In the genomic region with DNA sequence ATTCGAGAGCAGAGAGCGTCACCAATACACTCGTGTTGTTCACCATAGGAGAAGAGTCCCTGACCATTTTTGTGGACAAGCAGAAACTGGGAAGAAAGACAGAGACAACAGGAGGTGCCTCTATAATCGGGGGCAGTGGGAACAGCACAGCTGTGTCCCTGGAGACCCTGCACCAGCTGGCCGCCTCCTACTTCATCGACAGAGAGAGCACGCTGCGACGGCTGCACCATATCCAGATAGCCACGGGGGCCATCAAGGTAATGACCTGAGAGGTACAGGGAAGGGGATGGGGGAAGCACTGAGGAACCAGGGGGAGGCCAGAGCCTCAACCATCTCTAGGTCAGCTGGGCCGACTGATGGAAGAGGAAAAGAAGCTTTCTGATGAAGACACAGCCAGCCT, we compare ENCODE assay signal across 19 cellular contexts.
A peak's percentile ranks its signal among the peaks of the same experiment; 100 is the strongest.
DNase-seq lines count a peak whose midpoint lies in the region; ATAC-seq and TF ChIP-seq lines count a peak whose summit lies in the region.
"Had no signal": no experiment of that assay in that cellular context is flagged by ENCODE, and none has a peak within 500 bp of the region (broad histone marks: within the 10 kb centered on the region; RNA-seq: fewer than 3 reads in every experiment).

No MANE protein-coding gene starts in this region.

- peak overlapping the region in 6 of 11 experiments; percentile 10 to 40 (median 26); a peak in 6 of 22 replicates for H3K4me2 ChIP-seq in BLaER1 treated with 17β-estradiol and CSF1 and Interleukin-3, amounts not matched to agents 10 nM and 100 nM
- H3K4me2 ChIP-seq in PC-3 (ENCODE audit: low read length), result peak overlapping the region; percentile 61
- H3K4me2 ChIP-seq in smooth muscle cell, result peak overlapping the region; percentile 69
- no peak overlapping the region for H3K4me2 ChIP-seq in H9 (ENCODE audit: insufficient read depth, insufficient read length, low read length)

- WGBS in smooth muscle cell (ENCODE audit: low lambda C conversion rate), result 93% methylated on average over 11 of the region's 11 CpGs
- no CpG with 5 or more reads among the region's 11 CpGs for WGBS in H9 (ENCODE audit: extremely low coverage, insufficient read length, low lambda C conversion rate)

- no peak overlapping the region for H2BK120ac ChIP-seq in H9 (ENCODE audit: low read depth, low read length, poor library complexity, severe bottlenecking)

- H3K56ac ChIP-seq in H9 (ENCODE audit: insufficient read length, low read depth, low read length), result no peak overlapping the region

- peak overlapping the region; percentile 70 for H3K27ac Mint-ChIP-seq in nephron progenitor cell
- H3K27ac Mint-ChIP-seq in H9, result no peak overlapping the region
- H3K27ac Mint-ChIP-seq: CD4-positive, alpha-beta T cell; HFFc6 had no signal

- no peak overlapping the region for H3T11ph ChIP-seq in H9 (ENCODE audit: low read length)

- H4K8ac ChIP-seq in H9 (replicated peaks; ENCODE audit: insufficient read length, low read depth, low read length), result no peak overlapping the region

- H3K4me1 Mint-ChIP-seq in nephron progenitor cell (peaks cover 28% of the 10 kb centered on the region), H9 (peaks cover 7 to 8% of the 10 kb centered on the region in 2 experiments; a peak in 3 of 4 replicates)

- no peaks in the 10 kb centered on the region for H3K27me3 ChIP-seq in BLaER1 treated with 17β-estradiol and CSF1 and Interleukin-3, amounts not matched to agents 10 nM and 100 nM
- H3K27me3 ChIP-seq in PC-3 (ENCODE audit: low read length) (no peaks in the 10 kb centered on the region), smooth muscle cell (ENCODE audit: low read depth) (no peaks in the 10 kb centered on the region), H9 (ENCODE audit: insufficient read depth, low read length) (no peaks in the 10 kb centered on the region), BE2C (no peaks in the 10 kb centered on the region)
- H3K27me3 ChIP-seq: BLaER1, Peyer's patch had no signal

- H3K36me3 Mint-ChIP-seq in nephron progenitor cell (ENCODE audit: low read depth) (no peaks in the 10 kb centered on the region), H9 (ENCODE audit: insufficient read depth in 1 of 3, low read depth in 3 of 3) (no peaks in the 10 kb centered on the region)

- H3K27ac ChIP-seq in BLaER1 treated with 17β-estradiol and CSF1 and Interleukin-3, amounts not matched to agents 10 nM and 100 nM, result no peak overlapping the region
- peak overlapping the region; percentile 100 for H3K27ac ChIP-seq in PC-3 (ENCODE audit: low read length)
- no peak overlapping the region for H3K27ac ChIP-seq in smooth muscle cell (ENCODE audit: low read depth)
- H3K27ac ChIP-seq in H9 (ENCODE audit: insufficient read length, low read depth, low read length), result no peak overlapping the region
- H3K27ac ChIP-seq: BLaER1, SK-N-MC had no signal

- H3K9me3 ChIP-seq in BLaER1 treated with 17β-estradiol and CSF1 and Interleukin-3, amounts not matched to agents 10 nM and 100 nM (replicated peaks in 1 of 11), result 0 out of 22 replicates have a peak, but pooled peaks cover 0 to 7% (median 0%) of the 10 kb centered on the region in 11 experiments
- H3K9me3 ChIP-seq in PC-3 (ENCODE audit: low read length), result no peaks in the 10 kb centered on the region
- no peaks in the 10 kb centered on the region for H3K9me3 ChIP-seq in smooth muscle cell (replicated peaks; ENCODE audit: low read depth)
- no peaks in the 10 kb centered on the region for H3K9me3 ChIP-seq in H9 (ENCODE audit: control insufficient read depth, low read depth, low read length)
- H3K9me3 ChIP-seq in BE2C, result no peaks in the 10 kb centered on the region
- H3K9me3 ChIP-seq: BLaER1, Peyer's patch had no signal

- no peak overlapping the region for H4K5ac ChIP-seq in H9 (ENCODE audit: insufficient read length, low read depth, low read length)

- H3K9ac ChIP-seq in BLaER1 treated with 17β-estradiol and CSF1 and Interleukin-3, amounts not matched to agents 10 nM and 100 nM, result no peak overlapping the region
- peak overlapping the region; percentile 75 for H3K9ac ChIP-seq in PC-3 (ENCODE audit: low read length)
- no peak overlapping the region for H3K9ac ChIP-seq in smooth muscle cell (ENCODE audit: low read depth)
- no peak overlapping the region for H3K9ac ChIP-seq in H9 (ENCODE audit: extremely low read depth, insufficient read length, low read length)
- H3K9ac ChIP-seq: BLaER1 had no signal

- H3K4ac ChIP-seq in H9 (ENCODE audit: low read depth, low read length), result no peak overlapping the region

- no peak overlapping the region for H3K18ac ChIP-seq in H9 (ENCODE audit: insufficient read length, low read depth, low read length)

- no peaks in the 10 kb centered on the region for H3F3A ChIP-seq in PC-3 (ENCODE audit: low read length, unreplicated experiment)
- peaks cover 12% of the 10 kb centered on the region for H3F3A ChIP-seq in smooth muscle cell (ENCODE audit: low read depth)

- H3K9me2 ChIP-seq in PC-3 (replicated peaks; ENCODE audit: low read length), result no peaks in the 10 kb centered on the region

- no peak overlapping the region for H3K4me3 ChIP-seq in BLaER1 treated with 17β-estradiol and CSF1 and Interleukin-3, amounts not matched to agents 10 nM and 100 nM
- H3K4me3 ChIP-seq in PC-3 (ENCODE audit: low read length), result peak overlapping the region; percentile 52
- H3K4me3 ChIP-seq in smooth muscle cell, result no peak overlapping the region
- H3K4me3 ChIP-seq in BE2C (ENCODE audit: low read depth, low read length), result no peak overlapping the region
- H3K4me3 ChIP-seq: BLaER1, Peyer's patch, SK-N-MC had no signal

- DNase-seq in PC-3, result no peak
- DNase-seq in nephron progenitor cell, result no peak
- DNase-seq in smooth muscle cell (lab: John Stamatoyannopoulos, UW; ENCODE audit: unreplicated experiment), result no peak
- DNase-seq in H9, result no peak
- no peak for DNase-seq in BE2C
- DNase-seq: CD4-positive, alpha-beta T cell; H7; HFFc6; KBM-7; NCI-H1105; NCI-H1436 treated with DMSO at 0.1 percent for 48 hours; NCI-H2107; NCI-H446; NCI-H526 treated with DMSO at 0.1 percent for 48 hours had no signal

- no peak overlapping the region for H3K14ac ChIP-seq in H9 (ENCODE audit: insufficient read depth, low read length)

- POLR2A ChIA-PET in PC-3 (lab: Charles Lee; ENCODE audit: unreplicated experiment), result no interaction called here

- H3K27me3 Mint-ChIP-seq in nephron progenitor cell (ENCODE audit: low read depth, poor library complexity) (peaks cover 7% of the 10 kb centered on the region), H9 (ENCODE audit: low read depth) (no peaks in the 10 kb centered on the region; the same call in none of the 2 replicates)

- H3K36me3 ChIP-seq in BLaER1 treated with 17β-estradiol and CSF1 and Interleukin-3, amounts not matched to agents 10 nM and 100 nM, result no peaks in the 10 kb centered on the region
- no peaks in the 10 kb centered on the region for H3K36me3 ChIP-seq in PC-3 (ENCODE audit: low read depth, low read length)
- H3K36me3 ChIP-seq in smooth muscle cell (ENCODE audit: low read depth), result no peaks in the 10 kb centered on the region
- no peaks in the 10 kb centered on the region for H3K36me3 ChIP-seq in BE2C
- H3K36me3 ChIP-seq: BLaER1, Peyer's patch had no signal

- TF ChIP-seq CTCF in PC-3 (conservative IDR thresholded peaks at IDR 0.05; ENCODE audit: low read depth, low read length) (no peak), nephron progenitor cell (IDR thresholded peaks at IDR 0.05) (no peak), smooth muscle cell (IDR thresholded peaks at IDR 0.05; ENCODE audit: borderline replicate concordance, insufficient read depth, poor library complexity, severe bottlenecking) (no peak), H9 (conservative IDR thresholded peaks at IDR 0.05) (no peak), BE2C (IDR thresholded peaks at IDR 0.05; ENCODE audit: low read depth, low read length) (no peak)

- no peaks in the 10 kb centered on the region for H3K9me3 Mint-ChIP-seq in nephron progenitor cell
- no peaks in the 10 kb centered on the region for H3K9me3 Mint-ChIP-seq in H9
- H3K9me3 Mint-ChIP-seq: CD4-positive, alpha-beta T cell had no signal

- BruUV-seq in PC-3 (replicated peaks; lab: Mats Ljungman, UMichigan), result no TSS peak

- no peak overlapping the region for H2AFZ ChIP-seq in PC-3 (ENCODE audit: low read length)
- H2AFZ ChIP-seq in smooth muscle cell (ENCODE audit: low read depth), result no peak overlapping the region
- H2AFZ ChIP-seq in H9 (ENCODE audit: low read length), result no peak overlapping the region

- no peak overlapping the region for H3K23ac ChIP-seq in H9 (ENCODE audit: insufficient read length, low read depth, low read length)

- ATAC-seq in PC-3, result no peak
- no peak for ATAC-seq in GM21737 (IDR thresholded peaks at IDR 0.05; ENCODE audit: unreplicated experiment)

- intact Hi-C loops in PC-3 (cut with micrococcal nuclease), result loop anchor here (2.0 to 5.0 kb wide), 5 partner anchors 14 to 690 kb away; no protein-coding TSS in a partner anchor

- no peak overlapping the region for H2BK5ac ChIP-seq in H9 (ENCODE audit: insufficient read length, low read length)

- no peak overlapping the region for H4K91ac ChIP-seq in H9 (ENCODE audit: insufficient read length, low read depth, low read length)

- H3K79me2 ChIP-seq in PC-3 (ENCODE audit: low read length), result no peaks in the 10 kb centered on the region; the same call in 1 of the 2 replicates
- H3K79me2 ChIP-seq in smooth muscle cell (ENCODE audit: low read depth), result no peaks in the 10 kb centered on the region
- H3K79me2 ChIP-seq in H9 (ENCODE audit: insufficient read depth, low read length), result no peaks in the 10 kb centered on the region

- no peaks in the 10 kb centered on the region for H3K79me1 ChIP-seq in H9 (ENCODE audit: insufficient read depth, low read depth, low read length, poor library complexity, severe bottlenecking)

- no peaks in the 10 kb centered on the region for H3K23me2 ChIP-seq in H9 (ENCODE audit: insufficient read length, low read depth, low read length, poor library complexity, severe bottlenecking)

- no peak overlapping the region for H2AK5ac ChIP-seq in H9 (ENCODE audit: insufficient read length, low read length)

- no peaks in the 10 kb centered on the region for H4K20me1 ChIP-seq in BLaER1 treated with 17β-estradiol and CSF1 and Interleukin-3, amounts not matched to agents 10 nM and 100 nM
- H4K20me1 ChIP-seq in PC-3 (ENCODE audit: low read length) (no peaks in the 10 kb centered on the region), smooth muscle cell (ENCODE audit: low read depth) (no peaks in the 10 kb centered on the region), H9 (ENCODE audit: control insufficient read depth, insufficient read depth, insufficient read length) (no peaks in the 10 kb centered on the region)
- H4K20me1 ChIP-seq: BLaER1 had no signal

- no peak overlapping the region for H2BK15ac ChIP-seq in H9 (ENCODE audit: low read depth, low read length)

- no peak overlapping the region for H2BK20ac ChIP-seq in H9 (ENCODE audit: low read depth, low read length, poor library complexity, severe bottlenecking)

- no peak overlapping the region for H2BK12ac ChIP-seq in H9 (ENCODE audit: insufficient read length, low read depth, low read length)

- H3K4me1 ChIP-seq in BLaER1 treated with 17β-estradiol and CSF1 and Interleukin-3, amounts not matched to agents 10 nM and 100 nM, result peaks cover 0 to 16% (median 13%) of the 10 kb centered on the region in 10 experiments; a peak in 16 of 20 replicates
- H3K4me1 ChIP-seq in PC-3 (ENCODE audit: insufficient read depth, low read length) (peaks cover 33% of the 10 kb centered on the region), smooth muscle cell (ENCODE audit: low read depth) (peaks cover 8% of the 10 kb centered on the region), H9 (ENCODE audit: insufficient read depth, low read length) (no peaks in the 10 kb centered on the region), BE2C (no peaks in the 10 kb centered on the region)

- H3K4me3 Mint-ChIP-seq in nephron progenitor cell (no peak overlapping the region), H9 (no peak overlapping the region)
- H3K4me3 Mint-ChIP-seq: CD4-positive, alpha-beta T cell; HFFc6 had no signal

- CTCF ChIA-PET in PC-3 (lab: Charles Lee), result interaction anchor here (0.6 to 2.2 kb wide), 6 partner anchors 12 to 359 kb away, joined by 3 to 14 read pairs (median 6); no protein-coding TSS in a partner anchor
